ENCODE assay signal across 1 cellular context in genomic region chr10:119516381-119517234, GRCh38.
TF ChIP-seq lines count a peak whose summit lies in the region.

No MANE protein-coding gene starts in this region.

TF ChIP-seq in HepG2, 621 proteins besides CTCF, POLR2A, EP300 and RAD21 (continued from another document):
- TF ChIP-seq AHDC1 (CRISPR knock-in tag; IDR thresholded peaks at IDR 0.05; ENCODE audit: borderline replicate concordance) = no peak
